ENCODE assay signal across 1 cellular context in the genomic region with DNA sequence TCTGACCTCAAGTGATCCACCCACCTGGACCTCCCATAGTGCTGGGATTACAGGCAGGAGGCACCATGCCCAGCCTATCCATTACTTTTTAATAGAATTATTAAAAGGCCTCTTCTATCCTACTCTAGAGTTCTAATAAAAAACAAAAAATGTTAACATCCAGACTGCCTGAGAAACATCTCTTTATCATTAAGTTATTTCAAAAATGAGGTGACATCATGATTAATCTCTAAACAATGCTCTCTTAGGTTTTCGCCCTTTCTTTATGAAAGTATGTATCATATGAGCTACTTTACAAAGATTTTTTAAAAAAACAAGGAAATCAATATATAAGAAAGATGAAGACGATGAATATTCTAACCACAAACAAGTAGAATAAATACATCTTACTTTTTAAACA.
A peak's percentile ranks its signal among the peaks of the same experiment; 100 is the strongest.
TF ChIP-seq lines count a peak whose summit lies in the region.

No MANE protein-coding gene starts in this region.

TF ChIP-seq in SK-N-SH, 30 proteins besides CTCF, POLR2A, EP300 and RAD21 (continued from another document):
- TF ChIP-seq JUND (IDR thresholded peaks at IDR 0.05): peak; percentile 34; the same call in 1 of the 2 replicates
- TF ChIP-seq, protein P1, sequence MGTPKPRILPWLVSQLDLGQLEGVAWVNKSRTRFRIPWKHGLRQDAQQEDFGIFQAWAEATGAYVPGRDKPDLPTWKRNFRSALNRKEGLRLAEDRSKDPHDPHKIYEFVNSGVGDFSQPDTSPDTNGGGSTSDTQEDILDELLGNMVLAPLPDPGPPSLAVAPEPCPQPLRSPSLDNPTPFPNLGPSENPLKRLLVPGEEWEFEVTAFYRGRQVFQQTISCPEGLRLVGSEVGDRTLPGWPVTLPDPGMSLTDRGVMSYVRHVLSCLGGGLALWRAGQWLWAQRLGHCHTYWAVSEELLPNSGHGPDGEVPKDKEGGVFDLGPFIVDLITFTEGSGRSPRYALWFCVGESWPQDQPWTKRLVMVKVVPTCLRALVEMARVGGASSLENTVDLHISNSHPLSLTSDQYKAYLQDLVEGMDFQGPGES (IDR thresholded peaks at IDR 0.05; ENCODE audit: low read depth, low read length): no peak
- TF ChIP-seq, protein P2, sequence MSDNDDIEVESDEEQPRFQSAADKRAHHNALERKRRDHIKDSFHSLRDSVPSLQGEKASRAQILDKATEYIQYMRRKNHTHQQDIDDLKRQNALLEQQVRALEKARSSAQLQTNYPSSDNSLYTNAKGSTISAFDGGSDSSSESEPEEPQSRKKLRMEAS (IDR thresholded peaks at IDR 0.05; ENCODE audit: low read depth): no peak
- no peak for TF ChIP-seq FOXM1 (IDR thresholded peaks at IDR 0.05; ENCODE audit: low read depth)
- peak; percentile 26; the same call in 1 of the 2 replicates for TF ChIP-seq FOSL2 (IDR thresholded peaks at IDR 0.05; ENCODE audit: borderline replicate concordance, low read depth)
- no peak for TF ChIP-seq FOXJ3 (CRISPR knock-in tag; IDR thresholded peaks at IDR 0.05)
- TF ChIP-seq POLR2AphosphoS5 (IDR thresholded peaks at IDR 0.05; ENCODE audit: low read depth, low read length): no peak
